ENCODE assay signal across 9 cellular contexts in the genomic region with DNA sequence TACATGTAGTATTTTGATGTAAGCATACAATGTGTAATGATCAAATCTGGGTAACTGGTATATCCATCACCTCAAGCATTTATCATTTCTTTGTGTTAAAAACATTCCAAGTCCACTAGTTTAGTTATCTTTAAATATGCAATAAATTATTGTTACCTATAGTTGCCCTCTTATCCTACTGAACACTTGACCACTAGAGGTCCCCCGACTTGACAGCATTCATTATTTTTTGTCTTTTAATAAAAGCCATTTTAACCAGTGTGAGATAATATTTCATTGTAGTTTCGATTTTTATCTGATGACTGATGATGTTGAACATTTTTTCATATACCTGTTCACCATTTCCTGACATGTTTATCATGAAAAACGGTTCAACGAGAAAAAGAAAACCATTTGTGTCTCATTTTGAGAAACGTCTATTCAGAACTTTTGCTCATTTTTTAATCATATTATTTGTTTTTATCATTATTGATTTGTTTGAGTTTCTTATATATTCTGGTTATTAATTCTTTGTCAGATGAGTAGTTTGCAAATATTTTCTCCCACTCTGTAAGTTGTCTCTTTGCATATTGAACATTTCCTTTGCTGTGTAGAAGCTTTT.
A peak's percentile ranks its signal among the peaks of the same experiment; 100 is the strongest.
DNase-seq lines count a peak whose midpoint lies in the region; ATAC-seq and TF ChIP-seq lines count a peak whose summit lies in the region.
"Had no signal": no experiment of that assay in that cellular context is flagged by ENCODE, and none has a peak within 500 bp of the region (broad histone marks: within the 10 kb centered on the region; RNA-seq: fewer than 3 reads in every experiment).

No MANE protein-coding gene starts in this region.

- H4K8ac ChIP-seq in H9 (replicated peaks; ENCODE audit: insufficient read length, low read depth, low read length) = no peak overlapping the region

- no peak overlapping the region for H2BK15ac ChIP-seq in H9 (ENCODE audit: low read depth, low read length)

- no peak overlapping the region for H3K27ac Mint-ChIP-seq in H9
- no peak overlapping the region for H3K27ac Mint-ChIP-seq in natural killer cell

- H3K4me2 ChIP-seq in H9 (ENCODE audit: insufficient read depth, insufficient read length, low read length) (no peak overlapping the region), hepatocyte (no peak overlapping the region)

- H3K4me1 ChIP-seq in H9 (ENCODE audit: insufficient read depth, low read length) = no peaks in the 10 kb centered on the region
- no peaks in the 10 kb centered on the region for H3K4me1 ChIP-seq in hepatocyte (ENCODE audit: insufficient read depth)
- H3K4me1 ChIP-seq: tibial artery had no signal

- H3T11ph ChIP-seq in H9 (ENCODE audit: low read length) = no peak overlapping the region

- peaks cover 3 to 4% of the 10 kb centered on the region in 2 experiments; a peak in 4 of 5 replicates for H3K9me3 Mint-ChIP-seq in H9
- peaks cover 0 to 2% of the 10 kb centered on the region in 2 donors for H3K9me3 Mint-ChIP-seq in natural killer cell

- H4K20me1 ChIP-seq in H9 (ENCODE audit: control insufficient read depth, insufficient read depth, insufficient read length) (no peaks in the 10 kb centered on the region), hepatocyte (ENCODE audit: insufficient read depth, poor library complexity, severe bottlenecking) (no peaks in the 10 kb centered on the region)

- no peaks in the 10 kb centered on the region for H3K27me3 Mint-ChIP-seq in H9 (ENCODE audit: low read depth)
- no peaks in the 10 kb centered on the region for H3K27me3 Mint-ChIP-seq in natural killer cell (ENCODE audit: low read depth in 2 of 2)

- H2BK12ac ChIP-seq in H9 (ENCODE audit: insufficient read length, low read depth, low read length) = no peak overlapping the region

- no peak overlapping the region for H4K91ac ChIP-seq in H9 (ENCODE audit: insufficient read length, low read depth, low read length)

- DNase-seq in CD1c-positive myeloid dendritic cell (ENCODE audit: extremely low spot score) (peak; percentile 5), H9 (no peak), hepatocyte (ENCODE audit: low spot score) (no peak), HuH-7.5 (ENCODE audit: low spot score) (no peak), natural killer cell (no peak), iPS-NIHi11 (ENCODE audit: low spot score) (no peak)
- no peak for DNase-seq in stimulated activated naive CD8-positive, alpha-beta T cell treated with anti-CD3 and anti-CD28 coated beads, Interleukin-15, Interleukin-2, amounts not matched to agents 100 U/mL and 50 U/mL, for 24 hours
- DNase-seq: tibial artery had no signal

- H3K79me1 ChIP-seq in H9 (ENCODE audit: insufficient read depth, low read depth, low read length, poor library complexity, severe bottlenecking) = no peaks in the 10 kb centered on the region

- H3K9me3 ChIP-seq in H9 (ENCODE audit: control insufficient read depth, low read depth, low read length) = no peaks in the 10 kb centered on the region
- no peaks in the 10 kb centered on the region for H3K9me3 ChIP-seq in hepatocyte (ENCODE audit: low read depth)
- H3K9me3 ChIP-seq: tibial artery had no signal

- no peak overlapping the region for H3K4me3 ChIP-seq in hepatocyte
- H3K4me3 ChIP-seq: tibial artery had no signal

- no peak overlapping the region for H3K9ac ChIP-seq in H9 (ENCODE audit: extremely low read depth, insufficient read length, low read length)

- H3K18ac ChIP-seq in H9 (ENCODE audit: insufficient read length, low read depth, low read length) = no peak overlapping the region

- H3K27me3 ChIP-seq in H9 (ENCODE audit: insufficient read depth, low read length) (no peaks in the 10 kb centered on the region), hepatocyte (no peaks in the 10 kb centered on the region)
- H3K27me3 ChIP-seq: tibial artery had no signal

- H3K23ac ChIP-seq in H9 (ENCODE audit: insufficient read length, low read depth, low read length) = no peak overlapping the region

- H3K36me3 Mint-ChIP-seq in H9 (ENCODE audit: insufficient read depth in 1 of 3, low read depth in 3 of 3) (peaks cover 0 to 5% (median 0%) of the 10 kb centered on the region in 3 experiments; a peak in 2 of 7 replicates), natural killer cell (no peaks in the 10 kb centered on the region)

- intact Hi-C loops in natural killer cell (cut with micrococcal nuclease) = no loop called here

- no peaks in the 10 kb centered on the region for H3K79me2 ChIP-seq in H9 (ENCODE audit: insufficient read depth, low read length)
- H3K79me2 ChIP-seq in hepatocyte = no peaks in the 10 kb centered on the region

- H3K14ac ChIP-seq in H9 (ENCODE audit: insufficient read depth, low read length) = no peak overlapping the region

- H3K4ac ChIP-seq in H9 (ENCODE audit: low read depth, low read length) = no peak overlapping the region

- H3K9me2 ChIP-seq in hepatocyte (replicated peaks; ENCODE audit: insufficient read depth) = no peaks in the 10 kb centered on the region

- no CpG with 5 or more reads among the region's 5 CpGs for WGBS in H9 (ENCODE audit: extremely low coverage, insufficient read length, low lambda C conversion rate)
- WGBS in hepatocyte (ENCODE audit: low lambda C conversion rate, missing lambda C conversion rate) = 80% methylated on average over 5 of the region's 5 CpGs

- no peak overlapping the region for H3K56ac ChIP-seq in H9 (ENCODE audit: insufficient read length, low read depth, low read length)

- H3K4me3 Mint-ChIP-seq in H9 = no peak overlapping the region
- H3K4me3 Mint-ChIP-seq in natural killer cell = no peak overlapping the region

- TF ChIP-seq CTCF in H9 (conservative IDR thresholded peaks at IDR 0.05) (peak; percentile 65), hepatocyte (IDR thresholded peaks at IDR 0.05; ENCODE audit: poor library complexity) (peak; percentile 24), natural killer cell (IDR thresholded peaks at IDR 0.05) (no peak)

- H3K27ac ChIP-seq in H9 (ENCODE audit: insufficient read length, low read depth, low read length) (no peak overlapping the region), hepatocyte (no peak overlapping the region)
- H3K27ac ChIP-seq: tibial artery had no signal

- no peaks in the 10 kb centered on the region for H3K36me3 ChIP-seq in hepatocyte (replicated peaks; ENCODE audit: insufficient read depth, low read depth)
- H3K36me3 ChIP-seq: tibial artery had no signal

- H4K5ac ChIP-seq in H9 (ENCODE audit: insufficient read length, low read depth, low read length) = no peak overlapping the region

- ATAC-seq in SK-N-SH treated with all-trans-retinoic acid at 6 μM for 48 hours (peak; percentile 65), natural killer cell (no peak)
- no peak for ATAC-seq in stimulated activated naive CD8-positive, alpha-beta T cell treated with anti-CD3 and anti-CD28 coated beads, Interleukin-15, Interleukin-2, amounts not matched to agents 100 U/mL and 50 U/mL, for 24 hours

- H2AFZ ChIP-seq in H9 (ENCODE audit: low read length) = no peak overlapping the region
- H2AFZ ChIP-seq in hepatocyte = no peak overlapping the region

- H2AK5ac ChIP-seq in H9 (ENCODE audit: insufficient read length, low read length) = no peak overlapping the region

- H2BK120ac ChIP-seq in H9 (ENCODE audit: low read depth, low read length, poor library complexity, severe bottlenecking) = no peak overlapping the region

- no peak overlapping the region for H2BK5ac ChIP-seq in H9 (ENCODE audit: insufficient read length, low read length)

- peaks cover 0 to 6% of the 10 kb centered on the region in 2 experiments; a peak in 2 of 4 replicates for H3K4me1 Mint-ChIP-seq in H9
- no peaks in the 10 kb centered on the region for H3K4me1 Mint-ChIP-seq in natural killer cell

- H2BK20ac ChIP-seq in H9 (ENCODE audit: low read depth, low read length, poor library complexity, severe bottlenecking) = no peak overlapping the region

- H3K23me2 ChIP-seq in H9 (ENCODE audit: insufficient read length, low read depth, low read length, poor library complexity, severe bottlenecking) = no peaks in the 10 kb centered on the region

TF ChIP-seq in SK-N-SH treated with all-trans-retinoic acid at 6 μM for 48 hours, 23 proteins besides CTCF, POLR2A, EP300 and RAD21 (continues in another document):
- TF ChIP-seq, protein P1, sequence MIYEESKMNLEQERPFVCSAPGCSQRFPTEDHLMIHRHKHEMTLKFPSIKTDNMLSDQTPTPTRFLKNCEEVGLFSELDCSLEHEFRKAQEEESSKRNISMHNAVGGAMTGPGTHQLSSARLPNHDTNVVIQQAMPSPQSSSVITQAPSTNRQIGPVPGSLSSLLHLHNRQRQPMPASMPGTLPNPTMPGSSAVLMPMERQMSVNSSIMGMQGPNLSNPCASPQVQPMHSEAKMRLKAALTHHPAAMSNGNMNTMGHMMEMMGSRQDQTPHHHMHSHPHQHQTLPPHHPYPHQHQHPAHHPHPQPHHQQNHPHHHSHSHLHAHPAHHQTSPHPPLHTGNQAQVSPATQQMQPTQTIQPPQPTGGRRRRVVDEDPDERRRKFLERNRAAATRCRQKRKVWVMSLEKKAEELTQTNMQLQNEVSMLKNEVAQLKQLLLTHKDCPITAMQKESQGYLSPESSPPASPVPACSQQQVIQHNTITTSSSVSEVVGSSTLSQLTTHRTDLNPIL (CRISPR knock-in tag; IDR thresholded peaks at IDR 0.05; ENCODE audit: low read depth) = no peak
- TF ChIP-seq, protein P2, sequence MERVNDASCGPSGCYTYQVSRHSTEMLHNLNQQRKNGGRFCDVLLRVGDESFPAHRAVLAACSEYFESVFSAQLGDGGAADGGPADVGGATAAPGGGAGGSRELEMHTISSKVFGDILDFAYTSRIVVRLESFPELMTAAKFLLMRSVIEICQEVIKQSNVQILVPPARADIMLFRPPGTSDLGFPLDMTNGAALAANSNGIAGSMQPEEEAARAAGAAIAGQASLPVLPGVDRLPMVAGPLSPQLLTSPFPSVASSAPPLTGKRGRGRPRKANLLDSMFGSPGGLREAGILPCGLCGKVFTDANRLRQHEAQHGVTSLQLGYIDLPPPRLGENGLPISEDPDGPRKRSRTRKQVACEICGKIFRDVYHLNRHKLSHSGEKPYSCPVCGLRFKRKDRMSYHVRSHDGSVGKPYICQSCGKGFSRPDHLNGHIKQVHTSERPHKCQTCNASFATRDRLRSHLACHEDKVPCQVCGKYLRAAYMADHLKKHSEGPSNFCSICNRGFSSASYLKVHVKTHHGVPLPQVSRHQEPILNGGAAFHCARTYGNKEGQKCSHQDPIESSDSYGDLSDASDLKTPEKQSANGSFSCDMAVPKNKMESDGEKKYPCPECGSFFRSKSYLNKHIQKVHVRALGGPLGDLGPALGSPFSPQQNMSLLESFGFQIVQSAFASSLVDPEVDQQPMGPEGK (CRISPR knock-in tag; IDR thresholded peaks at IDR 0.05; ENCODE audit: borderline replicate concordance) = no peak
